Comparison of ENCODE assay signal across 7 cellular contexts in the genomic region with DNA sequence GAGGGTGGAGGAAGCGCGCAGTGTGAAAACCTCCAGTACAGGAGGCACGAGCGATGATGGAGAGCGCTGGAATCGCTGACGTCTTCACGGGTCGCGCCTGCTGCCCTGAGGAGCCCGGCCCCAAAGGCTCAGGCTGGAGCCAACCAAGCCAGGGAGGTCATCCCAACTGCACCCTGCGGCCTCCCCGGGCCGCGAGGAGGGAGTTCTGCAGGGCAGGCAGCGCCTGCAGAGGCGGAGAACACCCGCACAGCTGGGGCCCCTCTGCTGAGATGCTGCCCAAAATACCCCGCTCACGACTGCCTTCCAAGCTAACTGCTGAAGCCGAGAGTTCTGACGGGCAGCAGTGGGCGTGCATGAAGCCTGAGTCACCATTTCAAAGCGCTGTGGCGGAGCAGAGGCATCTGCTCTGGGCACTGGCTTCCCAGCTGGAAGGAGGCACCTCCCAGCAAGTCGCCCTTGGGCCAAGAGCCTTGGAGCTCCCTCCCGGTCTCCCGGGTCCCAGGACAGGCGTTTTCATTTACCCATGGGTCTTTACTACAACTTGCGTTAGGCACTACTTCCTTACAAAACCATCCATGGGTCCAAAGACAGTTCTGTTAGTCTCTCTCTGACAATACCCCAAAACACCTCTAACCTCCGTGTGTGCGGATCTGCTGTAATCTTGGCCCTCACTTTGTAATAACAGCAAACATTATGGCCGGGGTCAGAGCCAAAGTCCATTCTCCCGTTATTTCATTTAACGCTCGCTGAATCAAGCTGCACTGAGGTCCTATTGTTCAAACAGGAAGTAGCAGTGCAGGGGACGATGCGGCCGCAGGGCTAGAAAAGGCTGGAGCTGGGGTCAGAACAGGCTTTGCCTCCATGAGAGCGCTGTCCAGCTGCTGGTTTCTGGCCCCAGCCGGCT.
DNase-seq lines count a peak whose midpoint lies in the region; ATAC-seq and TF ChIP-seq lines count a peak whose summit lies in the region.

No MANE protein-coding gene starts in this region.

- no peaks in the 10 kb centered on the region for H3K27me3 ChIP-seq in fibroblast of lung (ENCODE audit: control insufficient read depth, insufficient read depth, low read length)
- no peaks in the 10 kb centered on the region for H3K27me3 ChIP-seq in naive thymus-derived CD4-positive, alpha-beta T cell (ENCODE audit: control insufficient read depth in 2 of 2, insufficient read depth in 2 of 2, low read length in 2 of 2)

- no peaks in the 10 kb centered on the region for H3K79me2 ChIP-seq in fibroblast of lung (ENCODE audit: control insufficient read depth, insufficient read depth, low read length)

- peak overlapping the region; percentile 1 to 51 (median 26) for H3K4me3 ChIP-seq in fibroblast of lung (replicated peaks in 1 of 4; ENCODE audit: control extremely low read depth in 1 of 4, insufficient read depth in 1 of 4, low read depth in 3 of 4, low read length in 4 of 4)
- H3K4me3 ChIP-seq in naive thymus-derived CD4-positive, alpha-beta T cell (ENCODE audit: low read length), result peak overlapping the region; percentile 57

- H3K4me3 Mint-ChIP-seq in activated T-cell treated with anti-CD3 and anti-CD28 coated beads, Interleukin-2, amount 50 U/mL, for 72 hours, result peak overlapping the region; percentile 79 to 80
- peak overlapping the region; percentile 77 to 92 (median 84) for H3K4me3 Mint-ChIP-seq in naive thymus-derived CD4-positive, alpha-beta T cell
- H3K4me3 Mint-ChIP-seq in stimulated activated memory B cell treated with anti-CD40 and anti-IgM and Interleukin-4, amounts not matched to agents 10 μg/mL and 1 μg/mL and 100 μg/mL, for 72 hours, result peak overlapping the region; percentile 38

- peak overlapping the region; percentile 42 for H3K27ac ChIP-seq in fibroblast of lung (ENCODE audit: insufficient read depth, low read length)
- H3K27ac ChIP-seq in naive thymus-derived CD4-positive, alpha-beta T cell (ENCODE audit: low read depth, low read length), result no peak overlapping the region

- H3K36me3 ChIP-seq in fibroblast of lung (ENCODE audit: control insufficient read depth, insufficient read depth, low read length), result peaks cover 1% of the 10 kb centered on the region
- H3K36me3 ChIP-seq in naive thymus-derived CD4-positive, alpha-beta T cell (ENCODE audit: control insufficient read depth in 2 of 3, insufficient read depth in 3 of 3, low read length in 3 of 3), result no peaks in the 10 kb centered on the region

- H3K4me1 Mint-ChIP-seq in activated T-cell treated with anti-CD3 and anti-CD28 coated beads, Interleukin-2, amount 50 U/mL, for 72 hours (ENCODE audit: low read depth), result peaks cover 15% of the 10 kb centered on the region
- H3K4me1 Mint-ChIP-seq in naive thymus-derived CD4-positive, alpha-beta T cell, result peaks cover 8 to 16% (median 12%) of the 10 kb centered on the region in 7 donors
- H3K4me1 Mint-ChIP-seq in stimulated activated memory B cell treated with anti-CD40 and anti-IgM and Interleukin-4, amounts not matched to agents 10 μg/mL and 1 μg/mL and 100 μg/mL, for 72 hours, result peaks cover 11% of the 10 kb centered on the region

- peak; percentile 75 for ATAC-seq in GM19463 (IDR thresholded peaks at IDR 0.05; ENCODE audit: unreplicated experiment)
- peak; percentile 98 for ATAC-seq in activated T-cell treated with anti-CD3 and anti-CD28 coated beads, Interleukin-2, amount 50 U/mL, for 72 hours (replicated peaks in 1 of 2)
- ATAC-seq in naive thymus-derived CD4-positive, alpha-beta T cell, result peak; percentile 75
- ATAC-seq in stimulated activated memory B cell treated with anti-CD40 and anti-IgM and Interleukin-4, amounts not matched to agents 10 μg/mL and 1 μg/mL and 100 μg/mL, for 72 hours, result peak; percentile 39
- no peak for ATAC-seq in HG03280 (IDR thresholded peaks at IDR 0.05; ENCODE audit: unreplicated experiment)

- no peak overlapping the region for H3K27ac Mint-ChIP-seq in activated T-cell treated with anti-CD3 and anti-CD28 coated beads, Interleukin-2, amount 50 U/mL, for 72 hours
- peak overlapping the region in 3 of 9 donors; percentile 1 to 59 (median 14) for H3K27ac Mint-ChIP-seq in naive thymus-derived CD4-positive, alpha-beta T cell
- H3K27ac Mint-ChIP-seq in stimulated activated memory B cell treated with anti-CD40 and anti-IgM and Interleukin-4, amounts not matched to agents 10 μg/mL and 1 μg/mL and 100 μg/mL, for 72 hours, result no peak overlapping the region

- no peaks in the 10 kb centered on the region for H3K9me3 Mint-ChIP-seq in activated T-cell treated with anti-CD3 and anti-CD28 coated beads, Interleukin-2, amount 50 U/mL, for 72 hours
- H3K9me3 Mint-ChIP-seq in naive thymus-derived CD4-positive, alpha-beta T cell, result peaks cover 0 to 2% (median 0%) of the 10 kb centered on the region in 11 donors
- peaks cover 6% of the 10 kb centered on the region for H3K9me3 Mint-ChIP-seq in stimulated activated memory B cell treated with anti-CD40 and anti-IgM and Interleukin-4, amounts not matched to agents 10 μg/mL and 1 μg/mL and 100 μg/mL, for 72 hours

- no peaks in the 10 kb centered on the region for H4K20me1 ChIP-seq in fibroblast of lung (ENCODE audit: control insufficient read depth, extremely low read depth, insufficient read depth, low read length)

- no peaks in the 10 kb centered on the region for H3K9me3 ChIP-seq in fibroblast of lung (ENCODE audit: control insufficient read depth, insufficient read depth, low read depth, low read length)
- H3K9me3 ChIP-seq in naive thymus-derived CD4-positive, alpha-beta T cell (ENCODE audit: control insufficient read depth in 2 of 3, low read length in 3 of 3), result no peaks in the 10 kb centered on the region

- peak; percentile 26 for DNase-seq in NCI-H146 treated with DMSO at 0.1 percent for 48 hours (lab: John Stamatoyannopoulos, UW; ENCODE audit: unreplicated experiment)
- peak; percentile 75 to 76 for DNase-seq in activated T-cell treated with anti-CD3 and anti-CD28 coated beads, Interleukin-2, amount 50 U/mL, for 72 hours
- DNase-seq in fibroblast of lung (ENCODE audit: low read depth in 2 of 2), result peak; percentile 89 to 96
- DNase-seq in naive thymus-derived CD4-positive, alpha-beta T cell, result peak in 5 of 9 donors; percentile 11 to 65 (median 27)

- H3K36me3 Mint-ChIP-seq in activated T-cell treated with anti-CD3 and anti-CD28 coated beads, Interleukin-2, amount 50 U/mL, for 72 hours (ENCODE audit: insufficient read depth in 2 of 2), result no peaks in the 10 kb centered on the region
- H3K36me3 Mint-ChIP-seq in naive thymus-derived CD4-positive, alpha-beta T cell, result peaks cover 0 to 11% (median 0%) of the 10 kb centered on the region in 5 donors
- H3K36me3 Mint-ChIP-seq in stimulated activated memory B cell treated with anti-CD40 and anti-IgM and Interleukin-4, amounts not matched to agents 10 μg/mL and 1 μg/mL and 100 μg/mL, for 72 hours, result peaks cover 11% of the 10 kb centered on the region

- CTCF ChIA-PET in naive thymus-derived CD4-positive, alpha-beta T cell (lab: Charles Lee), result interaction anchor here (0.6 kb wide), 1 partner anchor 46 kb away, joined by 3 read pairs; no protein-coding TSS in a partner anchor

- H2AFZ ChIP-seq in fibroblast of lung (ENCODE audit: low read length), result no peak overlapping the region

- H3K9ac ChIP-seq in fibroblast of lung (ENCODE audit: insufficient read depth, low read length), result peak overlapping the region; percentile 9

- POLR2A ChIA-PET in naive thymus-derived CD4-positive, alpha-beta T cell (lab: Charles Lee), result no interaction called here

- H3K4me1 ChIP-seq in fibroblast of lung (ENCODE audit: control insufficient read depth, extremely low read depth, insufficient read depth, low read length), result peaks cover 2% of the 10 kb centered on the region
- H3K4me1 ChIP-seq in naive thymus-derived CD4-positive, alpha-beta T cell (ENCODE audit: control insufficient read depth in 2 of 2, insufficient read depth in 2 of 2, low read length in 2 of 2), result peaks cover 3 to 8% of the 10 kb centered on the region in 2 donors

- intact Hi-C loops in naive thymus-derived CD4-positive, alpha-beta T cell (cut with micrococcal nuclease), result loop anchor here in 1 of 2 donors (2.0 kb wide), 1 partner anchor 21 kb away; no protein-coding TSS in a partner anchor

- H3K4me2 ChIP-seq in fibroblast of lung (ENCODE audit: extremely low read depth, insufficient read depth, low read length), result peak overlapping the region; percentile 76

- TF ChIP-seq CTCF in fibroblast of lung (conservative IDR thresholded peaks at IDR 0.05 in 1 of 2, IDR thresholded peaks at IDR 0.05 in 1 of 2; ENCODE audit: low read depth in 1 of 2, low read length in 2 of 2), result no peak

- peaks cover 48% of the 10 kb centered on the region for H3K27me3 Mint-ChIP-seq in activated T-cell treated with anti-CD3 and anti-CD28 coated beads, Interleukin-2, amount 50 U/mL, for 72 hours (ENCODE audit: low read depth)
- peaks cover 11 to 33% (median 17%) of the 10 kb centered on the region in 5 donors for H3K27me3 Mint-ChIP-seq in naive thymus-derived CD4-positive, alpha-beta T cell
- peaks cover 79% of the 10 kb centered on the region for H3K27me3 Mint-ChIP-seq in stimulated activated memory B cell treated with anti-CD40 and anti-IgM and Interleukin-4, amounts not matched to agents 10 μg/mL and 1 μg/mL and 100 μg/mL, for 72 hours

Comparison
In these comparisons a context has a peak if more than half of its experiments do, and no peak if none do; other contexts are left out.
1. DNase-seq: peak in every context shown above with its lines; median percentile 92 in fibroblast of lung; 76 in activated T-cell treated with anti-CD3 and anti-CD28 coated beads, Interleukin-2, amount 50 U/mL, for 72 hours; 27 in naive thymus-derived CD4-positive, alpha-beta T cell; 26 in NCI-H146 treated with DMSO at 0.1 percent for 48 hours.